ENCODE assay signal across 1 cellular context in genomic region chr5:159209438-159210305, GRCh38.
TF ChIP-seq lines count a peak whose summit lies in the region.

A gene with protein sequence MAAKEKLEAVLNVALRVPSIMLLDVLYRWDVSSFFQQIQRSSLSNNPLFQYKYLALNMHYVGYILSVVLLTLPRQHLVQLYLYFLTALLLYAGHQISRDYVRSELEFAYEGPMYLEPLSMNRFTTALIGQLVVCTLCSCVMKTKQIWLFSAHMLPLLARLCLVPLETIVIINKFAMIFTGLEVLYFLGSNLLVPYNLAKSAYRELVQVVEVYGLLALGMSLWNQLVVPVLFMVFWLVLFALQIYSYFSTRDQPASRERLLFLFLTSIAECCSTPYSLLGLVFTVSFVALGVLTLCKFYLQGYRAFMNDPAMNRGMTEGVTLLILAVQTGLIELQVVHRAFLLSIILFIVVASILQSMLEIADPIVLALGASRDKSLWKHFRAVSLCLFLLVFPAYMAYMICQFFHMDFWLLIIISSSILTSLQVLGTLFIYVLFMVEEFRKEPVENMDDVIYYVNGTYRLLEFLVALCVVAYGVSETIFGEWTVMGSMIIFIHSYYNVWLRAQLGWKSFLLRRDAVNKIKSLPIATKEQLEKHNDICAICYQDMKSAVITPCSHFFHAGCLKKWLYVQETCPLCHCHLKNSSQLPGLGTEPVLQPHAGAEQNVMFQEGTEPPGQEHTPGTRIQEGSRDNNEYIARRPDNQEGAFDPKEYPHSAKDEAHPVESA (minus strand): TSS chr5:159209553. CDS start chr5:159203617, 5,936 bp downstream.

TF ChIP-seq in HepG2, 621 proteins besides CTCF, POLR2A, EP300 and RAD21 (continued from another document and continues in another):
- TF ChIP-seq BATF2 (CRISPR knock-in tag; IDR thresholded peaks at IDR 0.05) (peak; percentile 84), SMYD3 (CRISPR knock-in tag; IDR thresholded peaks at IDR 0.05) (peak; percentile 40), RBM39 (IDR thresholded peaks at IDR 0.05; ENCODE audit: low read depth, low read length, poor library complexity, severe bottlenecking) (peak; percentile 44), ZNF510 (CRISPR knock-in tag; IDR thresholded peaks at IDR 0.05; ENCODE audit: low read depth) (0 out of 2 replicates have a peak, but pooled peaks have one; percentile 44), BCL6 (CRISPR knock-in tag; IDR thresholded peaks at IDR 0.05) (peak; percentile 29; the same call in 1 of the 2 replicates), DNMT1 (CRISPR knock-in tag; IDR thresholded peaks at IDR 0.05) (peak; percentile 86; the same call in 1 of the 2 replicates), PAX8 (CRISPR knock-in tag; IDR thresholded peaks at IDR 0.05; ENCODE audit: borderline replicate concordance) (0 out of 2 replicates have a peak, but pooled peaks have one; percentile 36), MEF2D (CRISPR knock-in tag; IDR thresholded peaks at IDR 0.05) (peak; percentile 69; the same call in 1 of the 2 replicates), NFKBIZ (CRISPR knock-in tag; IDR thresholded peaks at IDR 0.05) (no peak), NRL (CRISPR knock-in tag; IDR thresholded peaks at IDR 0.05; ENCODE audit: borderline replicate concordance) (peak; percentile 63; the same call in 1 of the 2 replicates), SAFB2 (CRISPR knock-in tag; IDR thresholded peaks at IDR 0.05; ENCODE audit: borderline replicate concordance, low read depth) (peak; percentile 85; the same call in 1 of the 2 replicates), REL (CRISPR knock-in tag; conservative IDR thresholded peaks at IDR 0.05) (0 out of 2 replicates have a peak, but pooled peaks have one; percentile 48), ISX (CRISPR knock-in tag; conservative IDR thresholded peaks at IDR 0.05) (0 out of 2 replicates have a peak, but pooled peaks have one; percentile 51), MED1 (CRISPR knock-in tag; IDR thresholded peaks at IDR 0.05) (peak; percentile 61), TAF1 (CRISPR knock-in tag; IDR thresholded peaks at IDR 0.05) (peak; percentile 57; the same call in 1 of the 2 replicates), GZF1 (CRISPR knock-in tag; IDR thresholded peaks at IDR 0.05) (peak; percentile 51; the same call in 1 of the 2 replicates), ZNF556 (CRISPR knock-in tag; IDR thresholded peaks at IDR 0.05; ENCODE audit: borderline replicate concordance) (0 out of 2 replicates have a peak, but pooled peaks have one; percentile 37), NFIC (IDR thresholded peaks at IDR 0.05; ENCODE audit: low read length) (no peak), TARDBP (CRISPR knock-in tag; IDR thresholded peaks at IDR 0.05) (0 out of 2 replicates have a peak, but pooled peaks have one; percentile 18), NCOR1 (IDR thresholded peaks at IDR 0.05; ENCODE audit: borderline replicate concordance, low read length) (no peak), CREB1 (IDR thresholded peaks at IDR 0.05) (0 out of 2 replicates have a peak, but pooled peaks have one; percentile 7), CREB1 (CRISPR knock-in tag; IDR thresholded peaks at IDR 0.05) (no peak), KLF16 (CRISPR knock-in tag; IDR thresholded peaks at IDR 0.05) (no peak), ZNF598 (CRISPR knock-in tag; IDR thresholded peaks at IDR 0.05; ENCODE audit: borderline replicate concordance) (peak; percentile 82; the same call in 1 of the 2 replicates), RNF2 (conservative IDR thresholded peaks at IDR 0.05; ENCODE audit: low read depth) (peak; percentile 95), ZSCAN22 (CRISPR knock-in tag; IDR thresholded peaks at IDR 0.05) (no peak), ZNF3 (CRISPR knock-in tag; IDR thresholded peaks at IDR 0.05) (0 out of 2 replicates have a peak, but pooled peaks have one; percentile 29), KDM5B (CRISPR knock-in tag; IDR thresholded peaks at IDR 0.05; ENCODE audit: borderline replicate concordance) (peak; percentile 93; the same call in 1 of the 2 replicates), ZNF709 (CRISPR knock-in tag; IDR thresholded peaks at IDR 0.05) (peak; percentile 92), ZNF776 (CRISPR knock-in tag; IDR thresholded peaks at IDR 0.05) (peak; percentile 70; the same call in 1 of the 2 replicates), PPARG (CRISPR knock-in tag; conservative IDR thresholded peaks at IDR 0.05) (peak; percentile 23; the same call in 1 of the 2 replicates), REST (IDR thresholded peaks at IDR 0.05; ENCODE audit: borderline replicate concordance in 1 of 2, low read depth in 1 of 2, low read length in 2 of 2) (peak in 1 of 2 experiments; percentile 48; a peak in 1 of 4 replicates), ZNF292 (CRISPR knock-in tag; IDR thresholded peaks at IDR 0.05; ENCODE audit: borderline replicate concordance, low read depth) (peak; percentile 54; the same call in 1 of the 2 replicates), ZNF75D (CRISPR knock-in tag; IDR thresholded peaks at IDR 0.05; ENCODE audit: borderline replicate concordance) (0 out of 2 replicates have a peak, but pooled peaks have one; percentile 65), KMT2B (CRISPR knock-in tag; IDR thresholded peaks at IDR 0.05) (peak; percentile 87; the same call in 1 of the 2 replicates)
- TF ChIP-seq, protein P1, sequence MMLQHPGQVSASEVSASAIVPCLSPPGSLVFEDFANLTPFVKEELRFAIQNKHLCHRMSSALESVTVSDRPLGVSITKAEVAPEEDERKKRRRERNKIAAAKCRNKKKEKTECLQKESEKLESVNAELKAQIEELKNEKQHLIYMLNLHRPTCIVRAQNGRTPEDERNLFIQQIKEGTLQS (CRISPR knock-in tag; IDR thresholded peaks at IDR 0.05) = no peak
- TF ChIP-seq, protein P2, sequence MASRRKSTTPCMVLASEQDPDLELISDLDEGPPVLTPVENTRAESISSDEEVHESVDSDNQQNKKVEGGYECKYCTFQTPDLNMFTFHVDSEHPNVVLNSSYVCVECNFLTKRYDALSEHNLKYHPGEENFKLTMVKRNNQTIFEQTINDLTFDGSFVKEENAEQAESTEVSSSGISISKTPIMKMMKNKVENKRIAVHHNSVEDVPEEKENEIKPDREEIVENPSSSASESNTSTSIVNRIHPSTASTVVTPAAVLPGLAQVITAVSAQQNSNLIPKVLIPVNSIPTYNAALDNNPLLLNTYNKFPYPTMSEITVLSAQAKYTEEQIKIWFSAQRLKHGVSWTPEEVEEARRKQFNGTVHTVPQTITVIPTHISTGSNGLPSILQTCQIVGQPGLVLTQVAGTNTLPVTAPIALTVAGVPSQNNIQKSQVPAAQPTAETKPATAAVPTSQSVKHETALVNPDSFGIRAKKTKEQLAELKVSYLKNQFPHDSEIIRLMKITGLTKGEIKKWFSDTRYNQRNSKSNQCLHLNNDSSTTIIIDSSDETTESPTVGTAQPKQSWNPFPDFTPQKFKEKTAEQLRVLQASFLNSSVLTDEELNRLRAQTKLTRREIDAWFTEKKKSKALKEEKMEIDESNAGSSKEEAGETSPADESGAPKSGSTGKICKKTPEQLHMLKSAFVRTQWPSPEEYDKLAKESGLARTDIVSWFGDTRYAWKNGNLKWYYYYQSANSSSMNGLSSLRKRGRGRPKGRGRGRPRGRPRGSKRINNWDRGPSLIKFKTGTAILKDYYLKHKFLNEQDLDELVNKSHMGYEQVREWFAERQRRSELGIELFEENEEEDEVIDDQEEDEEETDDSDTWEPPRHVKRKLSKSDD (CRISPR knock-in tag; IDR thresholded peaks at IDR 0.05; ENCODE audit: low read depth) = 0 out of 2 replicates have a peak, but pooled peaks have one; percentile 66
- TF ChIP-seq, protein P3, sequence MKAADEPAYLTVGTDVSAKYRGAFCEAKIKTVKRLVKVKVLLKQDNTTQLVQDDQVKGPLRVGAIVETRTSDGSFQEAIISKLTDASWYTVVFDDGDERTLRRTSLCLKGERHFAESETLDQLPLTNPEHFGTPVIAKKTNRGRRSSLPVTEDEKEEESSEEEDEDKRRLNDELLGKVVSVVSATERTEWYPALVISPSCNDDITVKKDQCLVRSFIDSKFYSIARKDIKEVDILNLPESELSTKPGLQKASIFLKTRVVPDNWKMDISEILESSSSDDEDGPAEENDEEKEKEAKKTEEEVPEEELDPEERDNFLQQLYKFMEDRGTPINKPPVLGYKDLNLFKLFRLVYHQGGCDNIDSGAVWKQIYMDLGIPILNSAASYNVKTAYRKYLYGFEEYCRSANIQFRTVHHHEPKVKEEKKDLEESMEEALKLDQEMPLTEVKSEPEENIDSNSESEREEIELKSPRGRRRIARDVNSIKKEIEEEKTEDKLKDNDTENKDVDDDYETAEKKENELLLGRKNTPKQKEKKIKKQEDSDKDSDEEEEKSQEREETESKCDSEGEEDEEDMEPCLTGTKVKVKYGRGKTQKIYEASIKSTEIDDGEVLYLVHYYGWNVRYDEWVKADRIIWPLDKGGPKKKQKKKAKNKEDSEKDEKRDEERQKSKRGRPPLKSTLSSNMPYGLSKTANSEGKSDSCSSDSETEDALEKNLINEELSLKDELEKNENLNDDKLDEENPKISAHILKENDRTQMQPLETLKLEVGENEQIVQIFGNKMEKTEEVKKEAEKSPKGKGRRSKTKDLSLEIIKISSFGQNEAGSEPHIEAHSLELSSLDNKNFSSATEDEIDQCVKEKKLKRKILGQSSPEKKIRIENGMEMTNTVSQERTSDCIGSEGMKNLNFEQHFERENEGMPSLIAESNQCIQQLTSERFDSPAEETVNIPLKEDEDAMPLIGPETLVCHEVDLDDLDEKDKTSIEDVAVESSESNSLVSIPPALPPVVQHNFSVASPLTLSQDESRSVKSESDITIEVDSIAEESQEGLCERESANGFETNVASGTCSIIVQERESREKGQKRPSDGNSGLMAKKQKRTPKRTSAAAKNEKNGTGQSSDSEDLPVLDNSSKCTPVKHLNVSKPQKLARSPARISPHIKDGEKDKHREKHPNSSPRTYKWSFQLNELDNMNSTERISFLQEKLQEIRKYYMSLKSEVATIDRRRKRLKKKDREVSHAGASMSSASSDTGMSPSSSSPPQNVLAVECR (CRISPR knock-in tag; IDR thresholded peaks at IDR 0.05; ENCODE audit: borderline replicate concordance) = peak; percentile 81
- TF ChIP-seq, protein P4, sequence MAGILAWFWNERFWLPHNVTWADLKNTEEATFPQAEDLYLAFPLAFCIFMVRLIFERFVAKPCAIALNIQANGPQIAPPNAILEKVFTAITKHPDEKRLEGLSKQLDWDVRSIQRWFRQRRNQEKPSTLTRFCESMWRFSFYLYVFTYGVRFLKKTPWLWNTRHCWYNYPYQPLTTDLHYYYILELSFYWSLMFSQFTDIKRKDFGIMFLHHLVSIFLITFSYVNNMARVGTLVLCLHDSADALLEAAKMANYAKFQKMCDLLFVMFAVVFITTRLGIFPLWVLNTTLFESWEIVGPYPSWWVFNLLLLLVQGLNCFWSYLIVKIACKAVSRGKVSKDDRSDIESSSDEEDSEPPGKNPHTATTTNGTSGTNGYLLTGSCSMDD (CRISPR knock-in tag; IDR thresholded peaks at IDR 0.05) = no peak
- TF ChIP-seq, protein P5, sequence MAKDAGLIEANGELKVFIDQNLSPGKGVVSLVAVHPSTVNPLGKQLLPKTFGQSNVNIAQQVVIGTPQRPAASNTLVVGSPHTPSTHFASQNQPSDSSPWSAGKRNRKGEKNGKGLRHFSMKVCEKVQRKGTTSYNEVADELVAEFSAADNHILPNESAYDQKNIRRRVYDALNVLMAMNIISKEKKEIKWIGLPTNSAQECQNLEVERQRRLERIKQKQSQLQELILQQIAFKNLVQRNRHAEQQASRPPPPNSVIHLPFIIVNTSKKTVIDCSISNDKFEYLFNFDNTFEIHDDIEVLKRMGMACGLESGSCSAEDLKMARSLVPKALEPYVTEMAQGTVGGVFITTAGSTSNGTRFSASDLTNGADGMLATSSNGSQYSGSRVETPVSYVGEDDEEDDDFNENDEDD (CRISPR knock-in tag; IDR thresholded peaks at IDR 0.05; ENCODE audit: borderline replicate concordance) = peak; percentile 88; the same call in 1 of the 2 replicates
- TF ChIP-seq, protein P6, sequence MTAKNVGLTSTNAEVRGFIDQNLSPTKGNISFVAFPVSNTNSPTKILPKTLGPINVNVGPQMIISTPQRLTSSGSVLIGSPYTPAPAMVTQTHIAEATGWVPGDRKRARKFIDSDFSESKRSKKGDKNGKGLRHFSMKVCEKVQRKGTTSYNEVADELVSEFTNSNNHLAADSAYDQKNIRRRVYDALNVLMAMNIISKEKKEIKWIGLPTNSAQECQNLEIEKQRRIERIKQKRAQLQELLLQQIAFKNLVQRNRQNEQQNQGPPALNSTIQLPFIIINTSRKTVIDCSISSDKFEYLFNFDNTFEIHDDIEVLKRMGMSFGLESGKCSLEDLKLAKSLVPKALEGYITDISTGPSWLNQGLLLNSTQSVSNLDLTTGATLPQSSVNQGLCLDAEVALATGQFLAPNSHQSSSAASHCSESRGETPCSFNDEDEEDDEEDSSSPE (CRISPR knock-in tag; IDR thresholded peaks at IDR 0.05) = peak; percentile 83
- TF ChIP-seq, protein P7, sequence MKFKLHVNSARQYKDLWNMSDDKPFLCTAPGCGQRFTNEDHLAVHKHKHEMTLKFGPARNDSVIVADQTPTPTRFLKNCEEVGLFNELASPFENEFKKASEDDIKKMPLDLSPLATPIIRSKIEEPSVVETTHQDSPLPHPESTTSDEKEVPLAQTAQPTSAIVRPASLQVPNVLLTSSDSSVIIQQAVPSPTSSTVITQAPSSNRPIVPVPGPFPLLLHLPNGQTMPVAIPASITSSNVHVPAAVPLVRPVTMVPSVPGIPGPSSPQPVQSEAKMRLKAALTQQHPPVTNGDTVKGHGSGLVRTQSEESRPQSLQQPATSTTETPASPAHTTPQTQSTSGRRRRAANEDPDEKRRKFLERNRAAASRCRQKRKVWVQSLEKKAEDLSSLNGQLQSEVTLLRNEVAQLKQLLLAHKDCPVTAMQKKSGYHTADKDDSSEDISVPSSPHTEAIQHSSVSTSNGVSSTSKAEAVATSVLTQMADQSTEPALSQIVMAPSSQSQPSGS (CRISPR knock-in tag; IDR thresholded peaks at IDR 0.05) = peak; percentile 51; the same call in 1 of the 2 replicates
